8 cellular contexts compared by ENCODE assay signal in the genomic region with DNA sequence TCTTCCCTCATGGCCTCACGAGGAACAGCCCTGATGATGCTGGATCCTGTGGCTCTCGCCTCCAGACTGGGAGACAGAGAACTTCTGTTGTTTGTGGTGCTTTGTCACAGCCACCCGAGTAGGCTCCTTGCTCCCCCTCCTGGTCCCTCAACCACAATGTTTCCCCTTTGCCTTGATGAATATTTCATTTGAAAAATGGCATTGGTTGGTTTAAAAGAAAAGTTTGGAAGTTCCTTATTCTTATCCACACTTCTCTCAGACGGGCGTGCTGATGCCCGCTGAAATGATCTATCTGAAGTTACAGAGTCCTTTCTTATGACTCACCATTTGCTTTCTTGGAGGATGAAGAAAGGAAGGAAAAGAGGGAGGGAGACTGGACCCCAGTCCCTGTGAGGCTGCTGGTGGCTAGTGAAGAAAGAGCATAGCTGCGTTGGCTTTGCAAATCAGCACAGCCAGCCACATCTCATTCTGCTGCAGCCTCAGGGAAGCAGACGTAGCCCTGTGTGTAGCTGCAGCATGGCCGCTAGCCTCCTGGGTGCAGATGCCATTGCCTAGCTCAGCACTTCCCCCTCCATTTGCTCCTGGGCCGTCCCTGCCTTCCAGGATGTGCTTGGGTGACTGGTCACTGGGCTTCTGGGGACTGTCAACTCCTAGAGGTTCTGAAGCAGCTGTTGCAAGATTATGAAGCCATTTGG.
DNase-seq lines count a peak whose midpoint lies in the region; TF ChIP-seq lines count a peak whose summit lies in the region.

No MANE protein-coding gene starts in this region.

- H3K27ac Mint-ChIP-seq in CD14-positive monocyte, result peak overlapping the region; percentile 75 to 91 (median 88)

- peak; percentile 65 for TF ChIP-seq CTCF in CD14-positive monocyte (IDR thresholded peaks at IDR 0.05)

- no peaks in the 10 kb centered on the region for H3K36me3 Mint-ChIP-seq in CD14-positive monocyte

- H3K4me3 Mint-ChIP-seq in CD14-positive monocyte, result peak overlapping the region; percentile 60 to 85

- in situ Hi-C loops in T47D (cut with HindIII; ENCODE audit: low pct_unique_long_range_greater_than_20kb, low sequenced_read_pairs), result no loop called here

- H3K4me1 Mint-ChIP-seq in CD14-positive monocyte, result peaks cover 36% of the 10 kb centered on the region

- DNase-seq in CD14-positive monocyte (ENCODE audit: low spot score) (peak; percentile 60), HK-2 (ENCODE audit: unreplicated experiment) (peak; percentile 7), T1000 (lab: John Stamatoyannopoulos, UW) (peak; percentile 6), T47D (ENCODE audit: low read depth in 1 of 2, low spot score in 1 of 2) (peak; percentile 25 to 55), kidney tubule cell (ENCODE audit: low spot score) (peak; percentile 36), NCI-H345 (lab: John Stamatoyannopoulos, UW) (no peak)
- DNase-seq in stimulated activated CD8-positive, alpha-beta memory T cell treated with anti-CD3 and anti-CD28 coated beads, Interleukin-12 subunit alpha, Interleukin-12 subunit beta, amount 100 ng/mL, for 4 hours (ENCODE audit: low read depth), result peak; percentile 22
- no peak for DNase-seq in NK-92 treated with Interleukin-12 subunit alpha and Interleukin-12 subunit beta, amount 100 ng/mL, for 24 hours (lab: John Stamatoyannopoulos, UW)

- intact Hi-C loops in CD14-positive monocyte (cut with micrococcal nuclease), result no loop called here

- peaks cover 0 to 2% (median 0%) of the 10 kb centered on the region in 7 donors for H3K9me3 Mint-ChIP-seq in CD14-positive monocyte

- H3K27me3 Mint-ChIP-seq in CD14-positive monocyte (ENCODE audit: low read depth in 3 of 3), result peaks cover 0 to 2% (median 0%) of the 10 kb centered on the region in 3 donors

Comparison
In these comparisons a context has a peak if more than half of its experiments do, and no peak if none do; other contexts are left out.
1. DNase-seq: peak in CD14-positive monocyte (single experiment), HK-2 (single experiment), T1000 (single experiment), T47D (2 of 2), kidney tubule cell (single experiment) and stimulated activated CD8-positive, alpha-beta memory T cell treated with anti-CD3 and anti-CD28 coated beads, Interleukin-12 subunit alpha, Interleukin-12 subunit beta, amount 100 ng/mL, for 4 hours (single experiment); none in NCI-H345 (single experiment) and NK-92 treated with Interleukin-12 subunit alpha and Interleukin-12 subunit beta, amount 100 ng/mL, for 24 hours (single experiment).